ENCODE assay signal across 28 cellular contexts in the genomic region with DNA sequence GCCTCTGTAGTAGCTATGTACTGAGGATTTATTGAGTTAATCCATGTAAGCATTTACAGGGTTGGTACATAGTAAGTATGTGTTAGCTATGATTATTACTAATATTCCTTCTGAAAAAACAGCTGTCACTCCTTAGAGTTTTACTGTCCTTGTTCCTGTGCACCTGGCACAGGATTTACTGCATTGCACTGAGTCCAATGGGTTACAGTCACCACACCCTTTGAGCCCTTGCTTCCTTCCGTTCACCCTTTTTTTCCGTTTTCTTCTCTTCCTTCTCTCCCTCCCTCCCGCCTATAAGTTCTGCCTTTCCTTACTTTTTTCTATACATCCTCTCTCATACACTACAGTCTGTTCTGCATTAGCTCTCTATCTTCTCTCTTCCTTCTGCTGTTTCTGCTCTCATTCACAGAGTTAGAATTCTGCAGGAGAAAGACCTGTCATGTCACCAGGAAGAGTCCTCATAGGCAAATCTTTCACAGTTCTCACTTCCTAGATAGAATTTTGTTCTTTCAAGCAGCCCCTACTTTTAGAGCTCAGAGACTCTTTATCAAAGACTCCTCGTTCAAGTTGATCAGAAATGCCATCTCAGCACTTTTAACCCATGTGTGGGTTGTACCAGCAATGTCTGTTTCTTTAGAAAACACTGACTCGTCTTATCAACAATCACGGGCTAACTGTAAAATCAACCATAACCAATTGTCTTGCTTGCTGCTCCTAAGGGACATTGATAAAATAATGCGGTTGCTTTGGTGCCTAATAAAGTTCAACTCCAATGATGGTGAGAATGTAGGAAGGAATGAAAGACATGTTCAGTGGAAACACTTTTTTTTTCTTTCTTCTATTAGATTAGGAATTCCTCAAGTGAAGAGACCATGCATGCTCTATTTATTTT. TPM values are rescaled to one million over a fixed set of nuclear protein-coding genes. Genes with fewer than 3 reads are reported as not detected.
DNase-seq lines count a peak whose midpoint lies in the region; ATAC-seq, FAIRE-seq and TF ChIP-seq lines count a peak whose summit lies in the region.
"Had no signal": no experiment of that assay in that cellular context is flagged by ENCODE, and none has a peak within 500 bp of the region (broad histone marks: within the 10 kb centered on the region; RNA-seq: fewer than 3 reads in every experiment).

No MANE protein-coding gene starts in this region.

- peaks cover 6% of the 10 kb centered on the region for H3K4me1 Mint-ChIP-seq in astrocyte (ENCODE audit: low read depth, unreplicated experiment)
- H3K4me1 Mint-ChIP-seq in WTC11 = no peaks in the 10 kb centered on the region
- H3K4me1 Mint-ChIP-seq: neural crest cell; stimulated activated memory B cell treated with anti-CD40 and anti-IgM and Interleukin-4, amounts not matched to agents 10 μg/mL and 1 μg/mL and 100 μg/mL, for 72 hours had no signal

- H3K4me2 ChIP-seq in DND-41 (ENCODE audit: insufficient read depth, low read length) = no peak overlapping the region
- H3K4me2 ChIP-seq in astrocyte (ENCODE audit: low read length) = peak overlapping the region; percentile 23
- H3K4me2 ChIP-seq in osteoblast (ENCODE audit: insufficient read depth, low read length) = peak overlapping the region; percentile 23
- no peak overlapping the region for H3K4me2 ChIP-seq in PC-9

- peaks cover 2% of the 10 kb centered on the region; the same call in 1 of the 2 replicates for H3K4me1 ChIP-seq in DND-41 (ENCODE audit: insufficient read depth, low read length)
- H3K4me1 ChIP-seq in astrocyte (ENCODE audit: insufficient read depth, low read length) = no peaks in the 10 kb centered on the region
- H3K4me1 ChIP-seq in osteoblast (ENCODE audit: insufficient read depth, low read length) = peaks cover 11% of the 10 kb centered on the region
- no peaks in the 10 kb centered on the region for H3K4me1 ChIP-seq in PC-9 (replicated peaks; ENCODE audit: insufficient read depth)
- H3K4me1 ChIP-seq: esophagus squamous epithelium, heart right ventricle had no signal

- intact Hi-C loops in PC-9 (cut with micrococcal nuclease; ENCODE audit: unreplicated experiment) = no loop called here

- peaks cover 19% of the 10 kb centered on the region for H3K36me3 ChIP-seq in DND-41 (ENCODE audit: insufficient read depth, low read length)
- H3K36me3 ChIP-seq in KOPT-K1 (ENCODE audit: insufficient read depth, low read length) = peaks cover 20% of the 10 kb centered on the region; the same call in 1 of the 2 replicates
- H3K36me3 ChIP-seq in astrocyte (ENCODE audit: insufficient read depth, low read length) = no peaks in the 10 kb centered on the region
- H3K36me3 ChIP-seq in osteoblast (ENCODE audit: insufficient read depth, low read length) = no peaks in the 10 kb centered on the region
- H3K36me3 ChIP-seq in PC-9 (ENCODE audit: low read depth) = no peaks in the 10 kb centered on the region
- H3K36me3 ChIP-seq: esophagus squamous epithelium, heart right ventricle had no signal

- H4K20me1 ChIP-seq in DND-41 (ENCODE audit: insufficient read depth, low read length) (0 out of 2 replicates have a peak, but pooled peaks cover 8% of the 10 kb centered on the region), astrocyte (ENCODE audit: insufficient read depth, low read length) (no peaks in the 10 kb centered on the region), osteoblast (ENCODE audit: insufficient read depth, low read length) (no peaks in the 10 kb centered on the region), PC-9 (ENCODE audit: insufficient read depth) (no peaks in the 10 kb centered on the region)

- H3K9me3 ChIP-seq in DND-41 (ENCODE audit: insufficient read depth, low read length, severe bottlenecking) = no peaks in the 10 kb centered on the region
- no peaks in the 10 kb centered on the region for H3K9me3 ChIP-seq in KOPT-K1 (ENCODE audit: insufficient read depth, low read length, poor library complexity, severe bottlenecking)
- H3K9me3 ChIP-seq in astrocyte (ENCODE audit: insufficient read depth, low read depth, low read length) = no peaks in the 10 kb centered on the region
- H3K9me3 ChIP-seq in osteoblast (ENCODE audit: low read depth, low read length) = no peaks in the 10 kb centered on the region
- no peaks in the 10 kb centered on the region; the same call in 1 of the 2 replicates for H3K9me3 ChIP-seq in PC-9 (ENCODE audit: insufficient read depth, low read depth)
- H3K9me3 ChIP-seq: esophagus squamous epithelium, heart right ventricle had no signal

- H3K27ac ChIP-seq in DND-41 (ENCODE audit: low read length) (no peak overlapping the region), KOPT-K1 (ENCODE audit: low read depth, low read length, poor library complexity, severe bottlenecking) (peak overlapping the region; percentile 98), astrocyte (ENCODE audit: low read depth, low read length) (no peak overlapping the region), osteoblast (ENCODE audit: low read depth, low read length) (no peak overlapping the region), PC-9 (no peak overlapping the region)
- H3K27ac ChIP-seq: C4-2B, esophagus squamous epithelium, heart right ventricle had no signal

- peaks cover 89% of the 10 kb centered on the region for H3K79me2 ChIP-seq in DND-41 (ENCODE audit: insufficient read depth, low read length)
- no peaks in the 10 kb centered on the region for H3K79me2 ChIP-seq in astrocyte (ENCODE audit: insufficient read depth, low read length)
- H3K79me2 ChIP-seq in osteoblast (ENCODE audit: insufficient read depth, low read length) = no peaks in the 10 kb centered on the region
- H3K79me2 ChIP-seq in PC-9 (ENCODE audit: low read depth) = no peaks in the 10 kb centered on the region

- H3K27me3 Mint-ChIP-seq in astrocyte (ENCODE audit: low read depth, unreplicated experiment) (no peaks in the 10 kb centered on the region), WTC11 (ENCODE audit: low read depth) (no peaks in the 10 kb centered on the region)
- H3K27me3 Mint-ChIP-seq: stimulated activated memory B cell treated with anti-CD40 and anti-IgM and Interleukin-4, amounts not matched to agents 10 μg/mL and 1 μg/mL and 100 μg/mL, for 72 hours had no signal

- TF ChIP-seq CTCF in DND-41 (IDR thresholded peaks at IDR 0.05; ENCODE audit: borderline replicate concordance, extremely low read depth, low read length, poor library complexity, severe bottlenecking) = no peak
- no peak for TF ChIP-seq CTCF in astrocyte (IDR thresholded peaks at IDR 0.05; ENCODE audit: insufficient read depth, low read depth, low read length)
- TF ChIP-seq CTCF in osteoblast (IDR thresholded peaks at IDR 0.05; ENCODE audit: extremely low read depth, low read depth, low read length) = no peak
- TF ChIP-seq CTCF in PC-9 (conservative IDR thresholded peaks at IDR 0.05) = no peak
- TF ChIP-seq CTCF in WTC11 (IDR thresholded peaks at IDR 0.05) = no peak

- ATAC-seq in DND-41 (ENCODE audit: insufficient read depth, low read depth) (peak; percentile 27; the same call in 1 of the 3 replicates), HG03571 (IDR thresholded peaks at IDR 0.05; ENCODE audit: unreplicated experiment) (no peak), WTC11 (no peak)
- ATAC-seq: activated CD8-positive, alpha-beta memory T cell treated with anti-CD3 and anti-CD28 coated beads, Interleukin-2, amount 10 ng/mL, durations not matched to agents 7 days and 5 days; heart right ventricle; right cardiac atrium; stimulated activated memory B cell treated with anti-CD40 and anti-IgM and Interleukin-4, amounts not matched to agents 10 μg/mL and 1 μg/mL and 100 μg/mL, for 72 hours had no signal

- H3F3A ChIP-seq in PC-9 (ENCODE audit: insufficient read depth, low read depth) = no peaks in the 10 kb centered on the region

- POLR2A ChIA-PET in PC-9 (lab: Charles Lee; ENCODE audit: unreplicated experiment) (no interaction called here), WTC11 (lab: Charles Lee) (interaction anchor here (0.7 kb wide), 1 partner anchor 366 kb away, joined by 5 read pairs; no protein-coding TSS in a partner anchor)

- DNase-seq in DND-41 (no peak), astrocyte (ENCODE audit: low read depth) (peak; percentile 20), osteoblast (ENCODE audit: insufficient read length, low spot score, missing footprints) (peak; percentile 52), PC-9 (no peak), WTC11 (ENCODE audit: low spot score) (no peak)
- DNase-seq: activated CD8-positive, alpha-beta memory T cell treated with anti-CD3 and anti-CD28 coated beads, Interleukin-2, amount 10 ng/mL, durations not matched to agents 7 days and 5 days; dermis blood vessel endothelial cell; EL; esophagus squamous epithelium; foreskin melanocyte; heart right ventricle; MM.1S; NCI-H1417 treated with DMSO at 0.1 percent for 48 hours; NCI-H2081 treated with DMSO at 0.1 percent for 48 hours; NCI-H774; posterior cingulate gyrus; right cardiac atrium; stimulated activated CD4-positive, alpha-beta T cell treated with anti-CD3 and anti-CD28 coated beads, Interleukin-4, amount 100 ng/mL, for 24 hours; T1000 had no signal

- H3K9ac ChIP-seq in DND-41 (ENCODE audit: low read depth, low read length) (no peak overlapping the region), astrocyte (ENCODE audit: low read length) (no peak overlapping the region)

- no peaks in the 10 kb centered on the region for H3K9me2 ChIP-seq in PC-9 (ENCODE audit: insufficient read depth)

- FAIRE-seq in astrocyte (lab: Jason Lieb, UNC) = no peak
- FAIRE-seq: endometrium, urothelium cell line had no signal

- no peaks in the 10 kb centered on the region for H3K9me3 Mint-ChIP-seq in astrocyte (ENCODE audit: unreplicated experiment)
- no peaks in the 10 kb centered on the region for H3K9me3 Mint-ChIP-seq in WTC11
- H3K9me3 Mint-ChIP-seq: activated naive CD4-positive, alpha-beta T cell treated with anti-CD3 and anti-CD28 coated beads, Interleukin-2, amount 50 U/mL, for 24 hours; neural crest cell; stimulated activated memory B cell treated with anti-CD40 and anti-IgM and Interleukin-4, amounts not matched to agents 10 μg/mL and 1 μg/mL and 100 μg/mL, for 72 hours had no signal

- H3K27ac Mint-ChIP-seq in astrocyte (ENCODE audit: unreplicated experiment) = no peak overlapping the region
- no peak overlapping the region for H3K27ac Mint-ChIP-seq in WTC11
- H3K27ac Mint-ChIP-seq: activated CD8-positive, alpha-beta memory T cell treated with anti-CD3 and anti-CD28 coated beads, Interleukin-2, amount 10 ng/mL, durations not matched to agents 7 days and 5 days; activated naive CD4-positive, alpha-beta T cell treated with anti-CD3 and anti-CD28 coated beads, Interleukin-2, amount 50 U/mL, for 24 hours; stimulated activated memory B cell treated with anti-CD40 and anti-IgM and Interleukin-4, amounts not matched to agents 10 μg/mL and 1 μg/mL and 100 μg/mL, for 72 hours had no signal

- no TSS peak for BruUV-seq in PC-9 (replicated peaks; lab: Mats Ljungman, UMichigan)

- H3K4me3 Mint-ChIP-seq in astrocyte (ENCODE audit: unreplicated experiment) (no peak overlapping the region), WTC11 (no peak overlapping the region)
- H3K4me3 Mint-ChIP-seq: activated CD8-positive, alpha-beta memory T cell treated with anti-CD3 and anti-CD28 coated beads, Interleukin-2, amount 10 ng/mL, durations not matched to agents 7 days and 5 days; activated naive CD4-positive, alpha-beta T cell treated with anti-CD3 and anti-CD28 coated beads, Interleukin-2, amount 50 U/mL, for 24 hours; neural crest cell; stimulated activated memory B cell treated with anti-CD40 and anti-IgM and Interleukin-4, amounts not matched to agents 10 μg/mL and 1 μg/mL and 100 μg/mL, for 72 hours had no signal

- CTCF ChIA-PET in PC-9 (lab: Charles Lee) (no interaction called here), WTC11 (lab: Charles Lee) (no interaction called here)

- H3K36me3 Mint-ChIP-seq in astrocyte (ENCODE audit: low read depth, unreplicated experiment) (no peaks in the 10 kb centered on the region), WTC11 (no peaks in the 10 kb centered on the region)
- H3K36me3 Mint-ChIP-seq: activated naive CD4-positive, alpha-beta T cell treated with anti-CD3 and anti-CD28 coated beads, Interleukin-2, amount 50 U/mL, for 24 hours; stimulated activated memory B cell treated with anti-CD40 and anti-IgM and Interleukin-4, amounts not matched to agents 10 μg/mL and 1 μg/mL and 100 μg/mL, for 72 hours had no signal

- H3K27me3 ChIP-seq in DND-41 (ENCODE audit: insufficient read depth, low read length, poor library complexity) (no peaks in the 10 kb centered on the region), astrocyte (ENCODE audit: insufficient read depth, low read length) (no peaks in the 10 kb centered on the region), osteoblast (ENCODE audit: insufficient read depth, low read length) (no peaks in the 10 kb centered on the region), PC-9 (ENCODE audit: insufficient read depth, low read depth) (no peaks in the 10 kb centered on the region)
- H3K27me3 ChIP-seq: heart right ventricle had no signal

- H3K4me3 ChIP-seq in DND-41 (ENCODE audit: low read depth in 1 of 2, low read length in 2 of 2) (no peak overlapping the region), astrocyte (ENCODE audit: insufficient read depth, low read depth, low read length) (no peak overlapping the region), osteoblast (ENCODE audit: insufficient read depth, low read length) (no peak overlapping the region), PC-9 (no peak overlapping the region)
- H3K4me3 ChIP-seq: esophagus squamous epithelium, heart right ventricle, lung had no signal

- H2AFZ ChIP-seq in DND-41 (ENCODE audit: low read depth, low read length) (no peak overlapping the region), astrocyte (ENCODE audit: low read depth, low read length) (no peak overlapping the region), osteoblast (ENCODE audit: low read length) (no peak overlapping the region), PC-9 (no peak overlapping the region)

RNA-seq across cellular contexts. Expression of gene CDK6, which starts 12.7 kb away (rescaled TPM):
- total RNA-seq in astrocyte = 140 and 160 TPM in 2 replicates
- total RNA-seq in osteoblast = 40.4 and 45.6 TPM in 2 replicates
- total RNA-seq in PC-9 (2021) = 49.5 and 52.2 TPM in 2 replicates
- 43.9 to 47.2 TPM (median 44.4 TPM) in 3 replicates for total RNA-seq in WTC11 (2021)

Comparison
In these comparisons a context has a peak if more than half of its experiments do, and no peak if none do; other contexts are left out.
1. DNase-seq: peak in astrocyte (single experiment) and osteoblast (single experiment); none in DND-41 (single experiment), PC-9 (0 of 2) and WTC11 (single experiment).
2. H3K4me2 ChIP-seq: peak in astrocyte (single experiment) and osteoblast (single experiment); none in DND-41 (single experiment) and PC-9 (single experiment).